In genomic region chr2:24643051-24643450, GRCh38 we compare ENCODE assay signal across 18 cellular contexts.
DNase-seq lines count a peak whose midpoint lies in the region; ATAC-seq, FAIRE-seq and TF ChIP-seq lines count a peak whose summit lies in the region.
"Had no signal": no experiment of that assay in that cellular context is flagged by ENCODE, and none has a peak within 500 bp of the region (broad histone marks: within the 10 kb centered on the region; RNA-seq: fewer than 3 reads in every experiment).

No MANE protein-coding gene starts in this region.

- DNase-seq in D721Med (ENCODE audit: insufficient read length, low spot score) = no peak
- peak; percentile 43 for DNase-seq in NCI-H2227 (lab: John Stamatoyannopoulos, UW; ENCODE audit: unreplicated experiment)
- no peak for DNase-seq in left lung
- DNase-seq in brain microvascular endothelial cell = no peak
- DNase-seq in activated T-cell treated with anti-CD3 and anti-CD28 coated beads, Interleukin-2, amount 50 U/mL, for 1 hour = no peak
- no peak for DNase-seq in cardiac septum (ENCODE audit: low spot score)
- DNase-seq: 8988T; AML-193; Caco-2; CD8-positive, alpha-beta memory T cell; DMS53; GF-D8; GM23248; H7 had no signal

- in situ Hi-C loops in brain microvascular endothelial cell (cut with HindIII; ENCODE audit: low pct_ligation_motif_present, low sequenced_read_pairs) = no loop called here

- peaks cover 0 to 6% of the 10 kb centered on the region in 2 donors for H3K4me1 ChIP-seq in left lung
- H3K4me1 ChIP-seq: BLaER1, Caco-2 had no signal

- peak overlapping the region in 3 of 5 experiments; percentile 13 to 49 (median 19) for H3K27ac Mint-ChIP-seq in brain
- H3K27ac Mint-ChIP-seq: CD8-positive, alpha-beta memory T cell had no signal

- no peak overlapping the region for H3K4me3 Mint-ChIP-seq in brain
- H3K4me3 Mint-ChIP-seq: CD8-positive, alpha-beta memory T cell had no signal

- H3K27ac ChIP-seq in left lung (no peak overlapping the region), brain microvascular endothelial cell (no peak overlapping the region)
- H3K27ac ChIP-seq: BLaER1, GM23248 had no signal

- no peak overlapping the region for H3K4me3 ChIP-seq in left lung
- H3K4me3 ChIP-seq in brain microvascular endothelial cell (ENCODE audit: low read depth, low read length) = no peak overlapping the region
- H3K4me3 ChIP-seq: BLaER1, GM23248 had no signal

- no peaks in the 10 kb centered on the region for H3K27me3 Mint-ChIP-seq in brain
- H3K27me3 Mint-ChIP-seq: CD8-positive, alpha-beta memory T cell had no signal

- peak; percentile 86 for ATAC-seq in left lung
- ATAC-seq: HepG2 had no signal

- intact Hi-C loops in left lung (cut with DNase I) = no loop called here
- intact Hi-C loops in cardiac septum (cut with DNase I) = no loop called here

- peak; percentile 77 for FAIRE-seq in D721Med (lab: Jason Lieb, UNC)
- FAIRE-seq: HepG2, HTR-8/SVneo had no signal

- no peaks in the 10 kb centered on the region for H3K9me3 ChIP-seq in left lung
- H3K9me3 ChIP-seq: BLaER1, Caco-2 had no signal

- H3K27me3 ChIP-seq in left lung = no peaks in the 10 kb centered on the region
- no peaks in the 10 kb centered on the region for H3K27me3 ChIP-seq in brain microvascular endothelial cell (replicated peaks)
- H3K27me3 ChIP-seq: BLaER1 had no signal

- TF ChIP-seq CTCF in D721Med (IDR thresholded peaks at IDR 0.05; ENCODE audit: insufficient read depth, missing control alignments) (no peak), brain (conservative IDR thresholded peaks at IDR 0.05) (no peak), left lung (IDR thresholded peaks at IDR 0.05) (no peak), brain microvascular endothelial cell (IDR thresholded peaks at IDR 0.05; ENCODE audit: low read depth, low read length, missing control alignments) (no peak)

- peaks cover 29% of the 10 kb centered on the region for H3K4me1 Mint-ChIP-seq in brain

- H3K36me3 ChIP-seq in left lung (no peaks in the 10 kb centered on the region), brain microvascular endothelial cell (replicated peaks) (no peaks in the 10 kb centered on the region)
- H3K36me3 ChIP-seq: BLaER1 had no signal

- peaks cover 6 to 9% (median 9%) of the 10 kb centered on the region in 5 experiments for H3K9me3 Mint-ChIP-seq in brain

- peaks cover 30% of the 10 kb centered on the region for H3K36me3 Mint-ChIP-seq in brain
